ENCODE assay signal across 36 cellular contexts in genomic region chr7:105841866-105842265, GRCh38.
"Had no signal": no experiment of that assay in that cellular context is flagged by ENCODE, and none has a peak within 500 bp of the region (broad histone marks: within the 10 kb centered on the region; RNA-seq: fewer than 3 reads in every experiment).

No MANE protein-coding gene starts in this region.

- H3K9ac ChIP-seq: SK-N-SH had no signal

- H3K4me2 ChIP-seq: PC-9, SK-N-SH had no signal

- H3K27me3 ChIP-seq: ascending aorta, SJSA1 had no signal

- H3K9me3 ChIP-seq: ascending aorta, SJSA1, SK-N-SH had no signal

- H3K27ac Mint-ChIP-seq: activated CD4-positive, alpha-beta memory T cell treated with anti-CD3 and anti-CD28 coated beads, Interleukin-2, amount 10 ng/mL, durations not matched to agents 7 days and 5 days; activated CD4-positive, alpha-beta T cell treated with anti-CD3 and anti-CD28 coated beads for 36 hours; activated CD4-positive, alpha-beta T cell treated with anti-CD3 and anti-CD28 coated beads, Interleukin-2, amount 10 ng/mL, durations not matched to agents 7 days and 5 days; activated CD8-positive, alpha-beta memory T cell treated with anti-CD3 and anti-CD28 coated beads, Interleukin-2, amount 10 ng/mL, durations not matched to agents 7 days and 5 days; activated naive CD4-positive, alpha-beta T cell treated with anti-CD3 and anti-CD28 coated beads, Interleukin-2, amount 50 U/mL, for 24 hours; activated naive CD8-positive, alpha-beta T cell treated with anti-CD3 and anti-CD28 coated beads, Interleukin-2, amount 10 ng/mL, durations not matched to agents 7 days and 5 days; activated T-cell treated with anti-CD3 and anti-CD28 coated beads, Interleukin-2, amount 50 U/mL, for 72 hours; activated T-helper 2 cell treated with anti-CD3 and anti-CD28 coated beads, Interferon-gamma antibody, Interleukin-2, Interleukin-4, amounts not matched to agents 10 μg/mL and 5 μg/mL and 100 μg/mL, durations not matched to agents 14 hours and 24 hours and 36 hours; T-helper 1 cell treated with Interleukin-12 subunit alpha and Interleukin-12 subunit beta and Interleukin-4 antibody, amounts not matched to agents 30 μg/mL and 1 μg/mL, for 36 hours; T-helper 2 cell treated with Interferon-gamma antibody and Interleukin-4, amounts not matched to agents 5 μg/mL and 100 μg/mL, for 36 hours had no signal

- H3K4me3 Mint-ChIP-seq: activated CD4-positive, alpha-beta memory T cell treated with anti-CD3 and anti-CD28 coated beads, Interleukin-2, amount 10 ng/mL, durations not matched to agents 7 days and 5 days; activated CD4-positive, alpha-beta T cell treated with anti-CD3 and anti-CD28 coated beads for 36 hours; activated CD4-positive, alpha-beta T cell treated with anti-CD3 and anti-CD28 coated beads, Interleukin-2, amount 10 ng/mL, durations not matched to agents 7 days and 5 days; activated CD8-positive, alpha-beta memory T cell treated with anti-CD3 and anti-CD28 coated beads, Interleukin-2, amount 10 ng/mL, durations not matched to agents 7 days and 5 days; activated naive CD4-positive, alpha-beta T cell treated with anti-CD3 and anti-CD28 coated beads, Interleukin-2, amount 50 U/mL, for 24 hours; activated naive CD8-positive, alpha-beta T cell treated with anti-CD3 and anti-CD28 coated beads, Interleukin-2, amount 10 ng/mL, durations not matched to agents 7 days and 5 days; activated T-cell treated with anti-CD3 and anti-CD28 coated beads, Interleukin-2, amount 50 U/mL, for 72 hours; T-helper 1 cell treated with Interleukin-12 subunit alpha and Interleukin-12 subunit beta and Interleukin-4 antibody, amounts not matched to agents 30 μg/mL and 1 μg/mL, for 36 hours; T-helper 2 cell treated with Interferon-gamma antibody and Interleukin-4, amounts not matched to agents 5 μg/mL and 100 μg/mL, for 36 hours; WTC11 had no signal

- H3K27me3 Mint-ChIP-seq: activated CD4-positive, alpha-beta T cell treated with anti-CD3 and anti-CD28 coated beads for 36 hours; activated CD4-positive, alpha-beta T cell treated with anti-CD3 and anti-CD28 coated beads, Interleukin-2, amount 10 ng/mL, durations not matched to agents 7 days and 5 days; activated CD8-positive, alpha-beta memory T cell treated with anti-CD3 and anti-CD28 coated beads, Interleukin-2, amount 10 ng/mL, durations not matched to agents 7 days and 5 days; activated naive CD4-positive, alpha-beta T cell treated with anti-CD3 and anti-CD28 coated beads, Interleukin-2, amount 50 U/mL, for 24 hours; activated naive CD8-positive, alpha-beta T cell treated with anti-CD3 and anti-CD28 coated beads, Interleukin-2, amount 10 ng/mL, durations not matched to agents 7 days and 5 days had no signal

- H2AFZ ChIP-seq: PC-9 had no signal

- DNase-seq: activated CD4-positive, alpha-beta memory T cell treated with anti-CD3 and anti-CD28 coated beads, Interleukin-2, amount 10 ng/mL, durations not matched to agents 7 days and 5 days; activated CD4-positive, alpha-beta T cell treated with anti-CD3 and anti-CD28 coated beads for 36 hours; activated CD4-positive, alpha-beta T cell treated with anti-CD3 and anti-CD28 coated beads, Interleukin-2, amount 10 ng/mL, durations not matched to agents 7 days and 5 days; activated CD8-positive, alpha-beta memory T cell treated with anti-CD3 and anti-CD28 coated beads for 24 hours; activated CD8-positive, alpha-beta memory T cell treated with anti-CD3 and anti-CD28 coated beads, Interleukin-2, amount 10 ng/mL, durations not matched to agents 7 days and 5 days; activated CD8-positive, alpha-beta memory T cell treated with anti-CD3 and anti-CD28 coated beads, Interleukin-2, amount 50 U/mL, for 48 hours; activated gamma-delta T cell; activated naive CD4-positive, alpha-beta T cell treated with Interleukin-2 at 50 U/mL for 16 hours; activated naive CD8-positive, alpha-beta T cell treated with anti-CD3 and anti-CD28 coated beads, Interleukin-2, amount 10 ng/mL, durations not matched to agents 7 days and 5 days; activated T-cell treated with anti-CD3 and anti-CD28 coated beads, Interleukin-2, amount 50 U/mL, for 72 hours; amygdala; caudate nucleus; cerebellar nuclear complex; Kasumi-1; KG1; MM.1S; NCI-H1092; NCI-H1436 treated with DMSO at 0.1 percent for 48 hours; NCI-H1694 treated with DMSO at 0.1 percent for 48 hours; NCI-H2029; NCI-H510A; NCI-H526; NCI-H748 treated with DMSO at 0.1 percent for 48 hours; NK-92 treated with Interleukin-12 subunit alpha and Interleukin-12 subunit beta, amount 100 ng/mL, for 24 hours; PC-9; SHP77 treated with DMSO at 0.1 percent for 48 hours; SK-N-SH had no signal

- H3K4me3 ChIP-seq: ascending aorta, PC-9, SJSA1 had no signal

- ATAC-seq: activated CD4-positive, alpha-beta T cell treated with anti-CD3 and anti-CD28 coated beads for 36 hours; activated CD4-positive, CD25-positive, alpha-beta regulatory T cell treated with anti-CD3 and anti-CD28 coated beads, Interleukin-2, amount 50 U/mL, for 24 hours; activated CD8-positive, alpha-beta memory T cell treated with anti-CD3 and anti-CD28 coated beads, Interleukin-2, amount 10 ng/mL, durations not matched to agents 7 days and 5 days; activated T-cell treated with anti-CD3 and anti-CD28 coated beads, Interleukin-2, amount 50 U/mL, for 72 hours; WTC11 had no signal

- H3K27ac ChIP-seq: ascending aorta, PC-9, SJSA1 had no signal

- H3K36me3 ChIP-seq: ascending aorta, SJSA1 had no signal

- H3K4me1 Mint-ChIP-seq: activated CD8-positive, alpha-beta memory T cell treated with anti-CD3 and anti-CD28 coated beads, Interleukin-2, amount 10 ng/mL, durations not matched to agents 7 days and 5 days; activated naive CD8-positive, alpha-beta T cell treated with anti-CD3 and anti-CD28 coated beads, Interleukin-2, amount 10 ng/mL, durations not matched to agents 7 days and 5 days had no signal

- FAIRE-seq: TTC549 had no signal
